Comparison of ENCODE assay signal across 8 cellular contexts in the genomic region with DNA sequence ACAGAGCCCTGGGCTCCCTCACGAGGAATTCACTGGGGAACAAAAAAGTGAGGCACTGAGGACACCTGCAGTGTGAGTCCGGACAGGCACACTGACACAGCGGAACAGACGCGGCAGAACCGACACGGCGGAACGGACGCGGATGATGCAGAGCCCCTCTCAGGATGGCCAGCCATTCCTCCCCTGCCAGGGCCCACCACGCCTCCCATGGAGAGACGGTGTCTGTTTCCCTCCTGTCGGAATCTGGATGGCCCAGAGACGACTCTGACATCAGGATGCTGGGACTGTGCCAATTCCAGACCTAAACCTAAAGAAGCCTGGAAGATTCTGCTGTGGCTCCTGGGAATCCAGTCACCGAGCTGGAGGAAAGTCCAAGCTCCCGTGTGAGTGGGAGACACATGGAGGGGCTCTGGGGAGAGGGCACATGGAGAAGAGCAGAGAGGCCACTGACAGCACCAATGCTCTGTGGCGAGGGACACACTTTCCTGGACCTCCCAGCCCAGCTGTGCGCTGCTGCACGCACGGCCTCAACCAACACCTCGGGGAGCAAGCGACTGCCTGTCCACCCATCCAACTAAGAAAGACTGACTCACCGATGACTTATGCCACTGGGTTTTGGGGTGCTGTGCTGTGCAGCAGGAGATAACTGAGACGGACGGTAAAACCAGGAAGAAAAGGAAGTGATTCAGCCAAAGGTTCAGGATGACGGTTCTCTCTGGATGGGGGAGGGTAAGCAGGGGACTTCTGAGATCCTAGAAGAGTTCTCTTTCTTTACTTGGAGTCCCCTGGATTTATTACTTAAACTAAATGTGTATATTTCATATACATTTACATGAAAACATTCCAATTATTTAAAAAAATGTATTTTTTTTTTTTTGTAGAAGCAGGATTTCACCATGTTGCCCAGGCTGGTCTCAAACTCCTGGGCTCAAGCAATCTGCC. TPM values are rescaled to one million over a fixed set of nuclear protein-coding genes. Genes with fewer than 3 reads are reported as not detected.
A peak's percentile ranks its signal among the peaks of the same experiment; 100 is the strongest.
DNase-seq lines count a peak whose midpoint lies in the region; ATAC-seq and TF ChIP-seq lines count a peak whose summit lies in the region.

No MANE protein-coding gene starts in this region.

- H4K8ac ChIP-seq in IMR-90 (ENCODE audit: low read depth in 2 of 2, low read length in 2 of 2) = peak overlapping the region; percentile 40 to 91

- H3K56ac ChIP-seq in IMR-90 (ENCODE audit: extremely low read depth, insufficient read depth, low read length) = peak overlapping the region; percentile 77

- H2AK5ac ChIP-seq in IMR-90 (ENCODE audit: low read depth, low read length) = peak overlapping the region; percentile 99

- H3K23ac ChIP-seq in IMR-90 (ENCODE audit: low read depth, low read length) = peak overlapping the region; percentile 93

- POLR2A ChIA-PET in IMR-90 (lab: Charles Lee; ENCODE audit: unreplicated experiment) = interaction anchor here (0.5 kb wide), 1 partner anchor 171 kb away, joined by 17 read pairs; no protein-coding TSS in a partner anchor

- peak overlapping the region; percentile 95 for H2BK5ac ChIP-seq in IMR-90 (ENCODE audit: low read depth, low read length, poor library complexity, severe bottlenecking)

- H3K27me3 ChIP-seq in IMR-90 (ENCODE audit: control insufficient read depth, insufficient read depth, low read length) (no peaks in the 10 kb centered on the region), adrenal gland (no peaks in the 10 kb centered on the region)

- peak overlapping the region; percentile 92 for H2BK20ac ChIP-seq in IMR-90 (ENCODE audit: low read depth, low read length)

- intact Hi-C loops in IMR-90 (cut with micrococcal nuclease) (no loop called here), adrenal gland (cut with DNase I) (no loop called here)

- H3K18ac ChIP-seq in IMR-90 (ENCODE audit: low read depth, low read length) = peak overlapping the region; percentile 76

- TF ChIP-seq CTCF in IMR-90 (conservative IDR thresholded peaks at IDR 0.05; ENCODE audit: low read depth, low read length) (no peak), adrenal gland (IDR thresholded peaks at IDR 0.05) (no peak)

- H3K27ac ChIP-seq in IMR-90 (ENCODE audit: insufficient read depth, low read length) = peak overlapping the region; percentile 91
- peak overlapping the region; percentile 35 to 98 (median 95) for H3K27ac ChIP-seq in adrenal gland
- H3K27ac ChIP-seq in mesodermal cell (ENCODE audit: low read depth, low read length, severe bottlenecking) = peak overlapping the region; percentile 90
- H3K27ac ChIP-seq in caudate nucleus (ENCODE audit: low read depth, low read length) = no peak overlapping the region

- H3K79me1 ChIP-seq in IMR-90 (ENCODE audit: low read depth in 1 of 2, low read length in 2 of 2) = peaks cover 53 to 78% of the 10 kb centered on the region in 2 experiments

- DNase-seq in AML-193 (lab: John Stamatoyannopoulos, UW) (peak; percentile 69 to 73), IMR-90 (peak; percentile 99), adrenal gland (peak in 5 of 7 donors; percentile 64 to 75 (median 72)), cerebellar cortex (ENCODE audit: low spot score) (no peak), caudate nucleus (lab: John Stamatoyannopoulos, UW) (no peak)

- peaks cover 52% of the 10 kb centered on the region for H3K9me1 ChIP-seq in IMR-90 (ENCODE audit: insufficient read depth, low read length)

- peak overlapping the region; percentile 97 for H3K4ac ChIP-seq in IMR-90 (ENCODE audit: low read depth, low read length)

- H3K9ac ChIP-seq in IMR-90 (ENCODE audit: low read depth, low read length) = peak overlapping the region; percentile 12; the same call in 1 of the 2 replicates

- H3K4me3 ChIP-seq in IMR-90 (ENCODE audit: insufficient read depth, low read depth, low read length) = no peak overlapping the region
- no peak overlapping the region for H3K4me3 ChIP-seq in adrenal gland
- no peak overlapping the region for H3K4me3 ChIP-seq in mesodermal cell (ENCODE audit: extremely low read depth, insufficient read depth, low read length, poor library complexity, severe bottlenecking)

- peak overlapping the region; percentile 97 for H4K91ac ChIP-seq in IMR-90 (ENCODE audit: insufficient read depth, low read depth, low read length)

- TF ChIP-seq POLR2A in IMR-90 (IDR thresholded peaks at IDR 0.05; ENCODE audit: low read depth, low read length) (peak; percentile 63; the same call in 1 of the 2 replicates), adrenal gland (IDR thresholded peaks at IDR 0.05) (peak in 1 of 2 donors; percentile 51)

- peak; percentile 52 for ATAC-seq in IMR-90 (ENCODE audit: low read depth)
- ATAC-seq in HG02884 (IDR thresholded peaks at IDR 0.05; ENCODE audit: unreplicated experiment) = no peak
- no peak for ATAC-seq in GM21447 (IDR thresholded peaks at IDR 0.05; ENCODE audit: unreplicated experiment)

- H2AFZ ChIP-seq in IMR-90 (replicated peaks; ENCODE audit: low read length, poor library complexity) = peak overlapping the region; percentile 54

- in situ Hi-C loops in IMR-90 (cut with MboI; ENCODE audit: low sequenced_read_pairs) = no loop called here

- CTCF ChIA-PET in IMR-90 (lab: Yijun Ruan, JAX) = interaction anchor here (0.6 kb wide), 1 partner anchor 47 kb away, joined by 3 read pairs; no protein-coding TSS in a partner anchor

- peak; percentile 38 for TF ChIP-seq RAD21 in IMR-90 (IDR thresholded peaks at IDR 0.05; ENCODE audit: low read length)

- peaks cover 11% of the 10 kb centered on the region for H4K20me1 ChIP-seq in IMR-90 (ENCODE audit: insufficient read depth, low read length)

- H3K9me3 ChIP-seq in IMR-90 (ENCODE audit: control insufficient read depth, insufficient read depth, low read length) = no peaks in the 10 kb centered on the region
- H3K9me3 ChIP-seq in adrenal gland (replicated peaks in 1 of 3) = no peaks in the 10 kb centered on the region
- no peaks in the 10 kb centered on the region for H3K9me3 ChIP-seq in mesodermal cell (ENCODE audit: control insufficient read depth, low read length)

- H3K4me2 ChIP-seq in IMR-90 (ENCODE audit: low read depth, low read length) = peak overlapping the region; percentile 70

- H4K5ac ChIP-seq in IMR-90 (ENCODE audit: low read depth, low read length) = peak overlapping the region; percentile 67

- dilution Hi-C loops in IMR-90 (cut with HindIII; ENCODE audit: low sequenced_read_pairs, unreplicated experiment) = no loop called here

- H2AK9ac ChIP-seq in IMR-90 (replicated peaks; ENCODE audit: low read depth, low read length, poor library complexity) = peak overlapping the region; percentile 97

- peak overlapping the region; percentile 98 for H2BK120ac ChIP-seq in IMR-90 (ENCODE audit: low read depth, low read length)

- peak overlapping the region; percentile 97 for H3K14ac ChIP-seq in IMR-90 (replicated peaks; ENCODE audit: low read depth, low read length)

- H3K4me1 ChIP-seq in IMR-90 (ENCODE audit: control insufficient read depth, insufficient read depth, low read length) (peaks cover 55% of the 10 kb centered on the region), adrenal gland (replicated peaks in 1 of 2) (peaks cover 43 to 76% of the 10 kb centered on the region in 2 donors), mesodermal cell (ENCODE audit: control insufficient read depth, insufficient read depth, low read length, poor library complexity, severe bottlenecking) (peaks cover 71% of the 10 kb centered on the region)

- no TSS peak for BruUV-seq in IMR-90 (replicated peaks; lab: Mats Ljungman, UMichigan)

- H3K36me3 ChIP-seq in IMR-90 (ENCODE audit: control insufficient read depth, insufficient read depth, low read length) (peaks cover 10% of the 10 kb centered on the region), adrenal gland (replicated peaks in 1 of 2) (peaks cover 0 to 6% of the 10 kb centered on the region in 2 donors), mesodermal cell (ENCODE audit: control insufficient read depth, insufficient read depth, low read length) (peaks cover 26% of the 10 kb centered on the region)

- 71% methylated on average over 13 of the region's 27 CpGs; no CpG with 5 or more reads in 1 of the 2 experiments for WGBS in IMR-90 (ENCODE audit: extremely low coverage in 2 of 2, insufficient read length in 1 of 2), 2 experiments
- WGBS in adrenal gland, 4 donors = 71 to 77% (median 74%) methylated on average over 23 to 27 of the region's 27 CpGs
- WGBS in mesodermal cell (ENCODE audit: insufficient coverage in 2 of 2), 2 experiments = 88 to 91% methylated on average over 19 to 26 of the region's 27 CpGs

- peak overlapping the region; percentile 95 for H2BK15ac ChIP-seq in IMR-90 (ENCODE audit: low read depth, low read length)

TF ChIP-seq in IMR-90, 13 proteins besides CTCF, POLR2A, EP300 and RAD21 (continues in another document):
- TF ChIP-seq SMC3 (IDR thresholded peaks at IDR 0.05; ENCODE audit: low read depth, low read length) (no peak; the same call in 1 of the 2 replicates), BHLHE40 (IDR thresholded peaks at IDR 0.05; ENCODE audit: low read depth, low read length) (peak; percentile 87), NFE2L2 (IDR thresholded peaks at IDR 0.05; ENCODE audit: low read depth, low read length) (peak; percentile 57), MAZ (IDR thresholded peaks at IDR 0.05; ENCODE audit: borderline replicate concordance, low read depth, low read length) (peak; percentile 61; the same call in 1 of the 2 replicates), CHD1 (IDR thresholded peaks at IDR 0.05; ENCODE audit: low read depth, low read length) (peak; percentile 94; the same call in 1 of the 2 replicates), MXI1 (IDR thresholded peaks at IDR 0.05; ENCODE audit: borderline replicate concordance, low read depth, low read length) (peak; percentile 92)

RNA-seq across cellular contexts. Expression of a gene that starts 23.3 kb away (rescaled TPM):
- total RNA-seq in IMR-90 (2012; rRNA removed) (26.3 and 29.7 TPM in 2 replicates), adrenal gland (10 to 100 TPM; 26.8 to 50.2 (median 33.7) TPM)
- polyA plus RNA-seq in IMR-90 (2012; rRNA removed) (58.2 and 65.5 TPM in 2 replicates), adrenal gland (100 to 1,000 TPM in 2 of 3 donors, 1 to 10 TPM in 1; 8.0 to 172 (median 114) TPM)
- polyA plus RNA-seq in IMR-90 (2012; cell fraction: cytosol; rRNA removed) = 27.1 and 37.4 TPM in 2 replicates
- polyA plus RNA-seq in IMR-90 (2012; cell fraction: nucleus; rRNA removed; ENCODE audit: low replicate concordance) = 190 and 417 TPM in 2 replicates
- 27.9 TPM for polyA plus RNA-seq in mesodermal cell (2013, experiment 1 of 2)
- polyA plus RNA-seq in mesodermal cell (2013, experiment 2 of 2) = 21.7 TPM

RNA-seq across cellular contexts. Expression of a gene that starts 51.4 kb away (rescaled TPM):
- not detected in 2 replicates for total RNA-seq in IMR-90 (2012; rRNA removed)
- not detected in 2 replicates for polyA plus RNA-seq in IMR-90 (2012; rRNA removed)
- polyA plus RNA-seq in IMR-90 (2012; cell fraction: cytosol; rRNA removed) = not detected in 2 replicates
- not detected in 2 replicates for polyA plus RNA-seq in IMR-90 (2012; cell fraction: nucleus; rRNA removed; ENCODE audit: low replicate concordance)
- total RNA-seq in adrenal gland = not detected
- not detected for polyA plus RNA-seq in adrenal gland
- 0.44 TPM for polyA plus RNA-seq in mesodermal cell (2013, experiment 1 of 2)
- 0.61 TPM for polyA plus RNA-seq in mesodermal cell (2013, experiment 2 of 2)

Comparison
In these comparisons a context has a peak if more than half of its experiments do, and no peak if none do; other contexts are left out.
1. DNase-seq: peak in AML-193 (2 of 2), IMR-90 (single experiment) and adrenal gland (5 of 7); none in cerebellar cortex (single experiment) and caudate nucleus (0 of 61).